Comparison of ENCODE assay signal across 22 cellular contexts in genomic region chr15:91243806-91244205, GRCh38.
"Had no signal": no experiment of that assay in that cellular context is flagged by ENCODE, and none has a peak within 500 bp of the region (broad histone marks: within the 10 kb centered on the region; RNA-seq: fewer than 3 reads in every experiment).

No MANE protein-coding gene starts in this region.

- H3K27ac ChIP-seq: adrenal gland, ascending aorta, colonic mucosa, esophagus squamous epithelium, heart right ventricle, transverse colon, uterus had no signal

- H3K4me1 ChIP-seq: adrenal gland, ascending aorta, colonic mucosa, esophagus squamous epithelium, transverse colon, uterus had no signal

- H3K36me3 ChIP-seq: adrenal gland, ascending aorta, colonic mucosa, esophagus squamous epithelium, heart right ventricle, transverse colon, uterus had no signal

- DNase-seq: activated B cell treated with CpG ODN at 0.5 μM for 24 hours; activated CD4-positive, alpha-beta T cell treated with anti-CD3 and anti-CD28 coated beads for 36 hours; activated CD4-positive, alpha-beta T cell treated with anti-CD3 and anti-CD28 coated beads, Interleukin-2, amount 50 U/mL, for 48 hours; activated CD8-positive, alpha-beta memory T cell treated with anti-CD3 and anti-CD28 coated beads, Interleukin-2, amount 50 U/mL, for 48 hours; activated naive CD4-positive, alpha-beta T cell; activated T-cell treated with anti-CD3 and anti-CD28 coated beads, Interleukin-2, amount 50 U/mL, for 4 hours; adrenal gland; colonic mucosa; dorsolateral prefrontal cortex; effector memory CD8-positive, alpha-beta T cell; esophagus squamous epithelium; heart right ventricle; kidney; natural killer cell; small intestine; stimulated activated CD4-positive, alpha-beta T cell treated with anti-CD3 and anti-CD28 coated beads, Interleukin-2, amount 100 ng/mL, for 24 hours; T-helper 9 cell; transverse colon; uterus had no signal

- H3K4me3 ChIP-seq: adrenal gland, ascending aorta, colonic mucosa, dorsolateral prefrontal cortex, esophagus squamous epithelium, heart right ventricle, transverse colon, uterus had no signal

- H3K9me3 ChIP-seq: adrenal gland, ascending aorta, colonic mucosa, esophagus squamous epithelium, heart right ventricle, transverse colon, uterus had no signal

- ATAC-seq: activated CD4-positive, alpha-beta T cell treated with anti-CD3 and anti-CD28 coated beads for 36 hours; activated T-cell treated with anti-CD3 and anti-CD28 coated beads, Interleukin-2, amount 50 U/mL, for 4 hours; effector memory CD8-positive, alpha-beta T cell; heart right ventricle; natural killer cell; sciatic nerve; stimulated activated memory B cell treated with anti-CD40 and anti-IgM and Interleukin-4, amounts not matched to agents 10 μg/mL and 1 μg/mL and 100 μg/mL, for 72 hours had no signal

- H3K27me3 ChIP-seq: adrenal gland, ascending aorta, colonic mucosa, dorsolateral prefrontal cortex, uterus had no signal
